In genomic region chr7:12315049-12315448, GRCh38 we compare ENCODE assay signal across 18 cellular contexts.
DNase-seq lines count a peak whose midpoint lies in the region; ATAC-seq and TF ChIP-seq lines count a peak whose summit lies in the region.
"Had no signal": no experiment of that assay in that cellular context is flagged by ENCODE, and none has a peak within 500 bp of the region (broad histone marks: within the 10 kb centered on the region; RNA-seq: fewer than 3 reads in every experiment).

No MANE protein-coding gene starts in this region.

- no peaks in the 10 kb centered on the region for H3K9me2 ChIP-seq in hepatocyte (replicated peaks; ENCODE audit: insufficient read depth)

- H2AFZ ChIP-seq in hepatocyte = no peak overlapping the region

- DNase-seq in DMS53 (lab: John Stamatoyannopoulos, UW) = peak; percentile 65
- DNase-seq in NCI-H128 (lab: John Stamatoyannopoulos, UW; ENCODE audit: unreplicated experiment) = peak; percentile 34
- DNase-seq in NCI-H524 treated with DMSO at 0.1 percent for 48 hours (lab: John Stamatoyannopoulos, UW) = peak; percentile 49
- DNase-seq in hepatocyte (ENCODE audit: low spot score) = peak; percentile 23
- no peak for DNase-seq in T-helper 17 cell
- no peak for DNase-seq in activated CD4-positive, alpha-beta T cell treated with anti-CD3 and anti-CD28 coated beads, Interleukin-2, amount 50 U/mL, for 48 hours
- DNase-seq in NK-92 treated with Interleukin-12 subunit alpha and Interleukin-12 subunit beta, amount 100 ng/mL, for 24 hours (lab: John Stamatoyannopoulos, UW) = no peak
- DNase-seq: activated CD8-positive, alpha-beta memory T cell treated with anti-CD3 and anti-CD28 coated beads for 24 hours; mammary epithelial cell; naive thymus-derived CD8-positive, alpha-beta T cell; posterior cingulate gyrus; tibial artery had no signal

- no peaks in the 10 kb centered on the region for H3K79me2 ChIP-seq in hepatocyte

- H3K4me2 ChIP-seq in hepatocyte = no peak overlapping the region

- H3K4me3 ChIP-seq in hepatocyte = no peak overlapping the region
- H3K4me3 ChIP-seq: adrenal gland, tibial artery had no signal

- H3K36me3 Mint-ChIP-seq in T-helper 17 cell (ENCODE audit: low read depth) = peaks cover 4% of the 10 kb centered on the region
- H3K36me3 Mint-ChIP-seq: naive thymus-derived CD8-positive, alpha-beta T cell; stimulated activated effector memory CD8-positive, alpha-beta T cell treated with anti-CD3 and anti-CD28 coated beads, Interleukin-12 subunit alpha, Interleukin-12 subunit beta, amount 100 ng/mL, for 72 hours had no signal

- H3K9me3 ChIP-seq in hepatocyte (ENCODE audit: low read depth) (no peaks in the 10 kb centered on the region), T-helper 17 cell (ENCODE audit: control insufficient read depth, low read length, poor library complexity, severe bottlenecking) (no peaks in the 10 kb centered on the region)
- H3K9me3 ChIP-seq: adrenal gland, tibial artery had no signal

- H3K36me3 ChIP-seq in hepatocyte (replicated peaks; ENCODE audit: insufficient read depth, low read depth) = no peaks in the 10 kb centered on the region
- H3K36me3 ChIP-seq: adrenal gland, tibial artery had no signal

- no peaks in the 10 kb centered on the region for H3K4me1 ChIP-seq in hepatocyte (ENCODE audit: insufficient read depth)
- H3K4me1 ChIP-seq: adrenal gland, tibial artery had no signal

- ATAC-seq in T-helper 17 cell (no peak), HG02840 (IDR thresholded peaks at IDR 0.05; ENCODE audit: low FRiP score, unreplicated experiment) (no peak)
- ATAC-seq: naive thymus-derived CD8-positive, alpha-beta T cell; WTC11 had no signal

- no peaks in the 10 kb centered on the region for H3K27me3 ChIP-seq in hepatocyte
- H3K27me3 ChIP-seq: adrenal gland, tibial artery had no signal

- H3K4me3 Mint-ChIP-seq in T-helper 17 cell = no peak overlapping the region
- H3K4me3 Mint-ChIP-seq: naive thymus-derived CD8-positive, alpha-beta T cell; stimulated activated effector memory CD8-positive, alpha-beta T cell treated with anti-CD3 and anti-CD28 coated beads, Interleukin-12 subunit alpha, Interleukin-12 subunit beta, amount 100 ng/mL, for 72 hours; WTC11 had no signal

- H3K27ac ChIP-seq in hepatocyte = no peak overlapping the region
- H3K27ac ChIP-seq: adrenal gland, RWPE1, tibial artery had no signal

- TF ChIP-seq CTCF in hepatocyte (IDR thresholded peaks at IDR 0.05; ENCODE audit: poor library complexity) = no peak

- H3K4me1 Mint-ChIP-seq in T-helper 17 cell = peaks cover 4% of the 10 kb centered on the region
- H3K4me1 Mint-ChIP-seq: naive thymus-derived CD8-positive, alpha-beta T cell; stimulated activated effector memory CD8-positive, alpha-beta T cell treated with anti-CD3 and anti-CD28 coated beads, Interleukin-12 subunit alpha, Interleukin-12 subunit beta, amount 100 ng/mL, for 72 hours; WTC11 had no signal

- H4K20me1 ChIP-seq in hepatocyte (ENCODE audit: insufficient read depth, poor library complexity, severe bottlenecking) = no peaks in the 10 kb centered on the region

- H3K27ac Mint-ChIP-seq in T-helper 17 cell = no peak overlapping the region
- H3K27ac Mint-ChIP-seq: activated T-helper 2 cell treated with anti-CD3 and anti-CD28 coated beads, Interferon-gamma antibody, Interleukin-2, Interleukin-4, amounts not matched to agents 10 μg/mL and 5 μg/mL and 100 μg/mL, durations not matched to agents 14 hours and 24 hours and 36 hours; naive thymus-derived CD8-positive, alpha-beta T cell; stimulated activated effector memory CD8-positive, alpha-beta T cell treated with anti-CD3 and anti-CD28 coated beads, Interleukin-12 subunit alpha, Interleukin-12 subunit beta, amount 100 ng/mL, for 72 hours; WTC11 had no signal

- no peaks in the 10 kb centered on the region for H3K27me3 Mint-ChIP-seq in T-helper 17 cell

Comparison
In these comparisons a context has a peak if more than half of its experiments do, and no peak if none do; other contexts are left out.
1. DNase-seq: peak in DMS53 (single experiment), NCI-H128 (single experiment), NCI-H524 treated with DMSO at 0.1 percent for 48 hours (single experiment) and hepatocyte (single experiment); none in T-helper 17 cell (0 of 3), activated CD4-positive, alpha-beta T cell treated with anti-CD3 and anti-CD28 coated beads, Interleukin-2, amount 50 U/mL, for 48 hours (0 of 2) and NK-92 treated with Interleukin-12 subunit alpha and Interleukin-12 subunit beta, amount 100 ng/mL, for 24 hours (single experiment).